Comparison of ENCODE assay signal across 21 cellular contexts in the genomic region with DNA sequence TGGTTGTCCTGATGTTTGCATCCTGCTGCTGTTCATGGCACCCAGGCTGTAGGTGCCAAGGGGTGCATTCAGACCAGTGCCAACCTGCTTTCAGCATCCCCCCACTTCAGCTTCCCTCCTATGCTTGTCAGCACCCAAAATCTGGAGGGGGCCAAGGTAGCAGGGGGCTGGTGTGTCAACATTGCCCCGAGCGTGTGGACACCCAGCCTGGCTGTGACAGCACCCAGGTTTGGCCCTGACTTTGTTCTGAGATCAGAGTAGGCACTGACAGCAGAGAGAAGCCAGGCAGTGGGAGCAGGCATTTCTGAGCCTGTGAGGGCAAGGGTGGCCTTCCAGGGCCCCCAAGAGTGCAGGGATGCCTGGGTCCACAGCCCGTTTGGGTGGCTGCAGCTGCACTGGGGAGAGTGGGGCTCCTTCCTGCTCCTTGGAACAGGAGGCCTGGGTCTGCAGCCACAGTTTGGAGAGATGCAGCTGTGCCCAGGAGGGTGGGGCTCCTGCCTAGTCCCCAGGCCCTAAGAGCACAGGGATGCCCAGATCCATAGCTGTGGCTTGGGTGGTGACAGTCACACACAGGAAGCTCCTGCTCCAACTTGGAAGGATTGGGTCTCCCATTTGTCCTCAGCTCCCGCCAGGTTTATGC.
"Had no signal": no experiment of that assay in that cellular context is flagged by ENCODE, and none has a peak within 500 bp of the region (broad histone marks: within the 10 kb centered on the region; RNA-seq: fewer than 3 reads in every experiment).

No MANE protein-coding gene starts in this region.

- H3K9ac ChIP-seq: SK-N-SH had no signal

- H3K27me3 ChIP-seq: Peyer's patch had no signal

- FAIRE-seq: astrocyte had no signal

- H3K9me3 ChIP-seq: Peyer's patch, SJCRH30, SK-N-SH had no signal

- ATAC-seq: activated T-cell treated with anti-CD3 and anti-CD28 coated beads, Interleukin-2, amount 50 U/mL, for 4 hours had no signal

- H3K27ac ChIP-seq: Peyer's patch, RWPE1, SJCRH30, VCaP had no signal

- DNase-seq: activated CD4-positive, alpha-beta memory T cell treated with anti-CD3 and anti-CD28 coated beads for 36 hours; activated CD4-positive, alpha-beta T cell treated with anti-CD3 and anti-CD28 coated beads, Interleukin-2, amount 10 ng/mL, durations not matched to agents 7 days and 5 days; activated CD4-positive, CD25-positive, alpha-beta regulatory T cell; activated CD8-positive, alpha-beta memory T cell treated with anti-CD3 and anti-CD28 coated beads for 24 hours; activated effector memory CD4-positive, alpha-beta T cell treated with anti-CD3 and anti-CD28 coated beads, Interleukin-2, amount 50 U/mL, for 16 hours; activated naive CD4-positive, alpha-beta T cell treated with Interleukin-2 at 50 U/mL for 16 hours; activated T-cell treated with anti-CD3 and anti-CD28 coated beads, Interleukin-2, amount 50 U/mL, for 4 hours; KBM-7; NCI-H1092; NCI-H1417; NCI-H1930; NCI-H2107; NCI-H446; NCI-H524; Peyer's patch; SJCRH30; SK-N-SH; T-helper 1 cell had no signal

- H3K36me3 ChIP-seq: Peyer's patch, SJCRH30 had no signal

- H3K4me1 ChIP-seq: Peyer's patch, SJCRH30 had no signal

- H3K4me2 ChIP-seq: SK-N-SH had no signal

- H3K4me3 ChIP-seq: Peyer's patch, SJCRH30 had no signal
